19 cellular contexts compared by ENCODE assay signal in genomic region chr6:620950-621349, GRCh38. TPM values are rescaled to one million over a fixed set of nuclear protein-coding genes. Genes with fewer than 3 reads are reported as not detected.
DNase-seq lines count a peak whose midpoint lies in the region; ATAC-seq and TF ChIP-seq lines count a peak whose summit lies in the region.
"Had no signal": no experiment of that assay in that cellular context is flagged by ENCODE, and none has a peak within 500 bp of the region (broad histone marks: within the 10 kb centered on the region; RNA-seq: fewer than 3 reads in every experiment).

No MANE protein-coding gene starts in this region.

- no peak overlapping the region for H3K14ac ChIP-seq in trophoblast cell (ENCODE audit: low read length)

- H2AFZ ChIP-seq in trophoblast cell (ENCODE audit: insufficient read depth, low read length, poor library complexity) = no peak overlapping the region

- H3K36me3 Mint-ChIP-seq in activated CD4-positive, alpha-beta T cell treated with anti-CD3 and anti-CD28 coated beads, Interleukin-2, amount 10 ng/mL, durations not matched to agents 24 days and 14 days (ENCODE audit: low read depth) = peaks cover 28% of the 10 kb centered on the region
- H3K36me3 Mint-ChIP-seq in endodermal cell (ENCODE audit: low read depth) = peaks cover 34% of the 10 kb centered on the region
- peaks cover 19% of the 10 kb centered on the region for H3K36me3 Mint-ChIP-seq in activated T-helper 1 cell treated with anti-CD3 and anti-CD28 coated beads, Interleukin-12 subunit alpha, Interleukin-12 subunit beta, Interleukin-2, Interleukin-4 antibody, amounts not matched to agents 30 ng/mL and 10 ng/mL and 1 ng/mL, durations not matched to agents 14 hours and 24 hours and 36 hours (ENCODE audit: low read depth)

- H3K27ac ChIP-seq in endodermal cell (ENCODE audit: low read depth, low read length) = no peak overlapping the region
- no peak overlapping the region for H3K27ac ChIP-seq in trophoblast cell (ENCODE audit: low read depth, low read length)
- H3K27ac ChIP-seq: 22Rv1, BLaER1, C4-2B had no signal

- H2BK120ac ChIP-seq in trophoblast cell (ENCODE audit: insufficient read depth, low read length, poor library complexity) = no peak overlapping the region

- no peak overlapping the region for H2BK5ac ChIP-seq in trophoblast cell (ENCODE audit: low read depth, low read length, poor library complexity)

- intact Hi-C loops in activated CD4-positive, alpha-beta T cell treated with anti-CD3 and anti-CD28 coated beads, Interleukin-2, amount 10 ng/mL, durations not matched to agents 24 days and 14 days (cut with micrococcal nuclease) = no loop called here
- intact Hi-C loops in activated T-helper 1 cell treated with anti-CD3 and anti-CD28 coated beads, Interleukin-12 subunit alpha, Interleukin-12 subunit beta, Interleukin-2, Interleukin-4 antibody, amounts not matched to agents 30 ng/mL and 10 ng/mL and 1 ng/mL, durations not matched to agents 14 hours and 24 hours and 36 hours (cut with micrococcal nuclease) = no loop called here

- H3K36me3 ChIP-seq in endodermal cell (ENCODE audit: control insufficient read depth, insufficient read depth, low read length) (peaks cover 34% of the 10 kb centered on the region), trophoblast cell (ENCODE audit: control insufficient read depth in 1 of 2, insufficient read depth in 2 of 2, low read length in 2 of 2) (peaks cover 3 to 8% of the 10 kb centered on the region in 2 experiments)

- H4K8ac ChIP-seq in trophoblast cell (ENCODE audit: low read depth, low read length) = no peak overlapping the region

- H3K27ac Mint-ChIP-seq in activated CD4-positive, alpha-beta T cell treated with anti-CD3 and anti-CD28 coated beads, Interleukin-2, amount 10 ng/mL, durations not matched to agents 24 days and 14 days = no peak overlapping the region
- peak overlapping the region; percentile 53 for H3K27ac Mint-ChIP-seq in endodermal cell
- H3K27ac Mint-ChIP-seq in activated T-helper 1 cell treated with anti-CD3 and anti-CD28 coated beads, Interleukin-12 subunit alpha, Interleukin-12 subunit beta, Interleukin-2, Interleukin-4 antibody, amounts not matched to agents 30 ng/mL and 10 ng/mL and 1 ng/mL, durations not matched to agents 14 hours and 24 hours and 36 hours = no peak overlapping the region
- H3K27ac Mint-ChIP-seq: B cell; CD8-positive, alpha-beta T cell; HFFc6 had no signal

- H4K91ac ChIP-seq in trophoblast cell (ENCODE audit: low read depth, low read length) = no peak overlapping the region

- H3K4me3 Mint-ChIP-seq in activated CD4-positive, alpha-beta T cell treated with anti-CD3 and anti-CD28 coated beads, Interleukin-2, amount 10 ng/mL, durations not matched to agents 24 days and 14 days = no peak overlapping the region
- no peak overlapping the region for H3K4me3 Mint-ChIP-seq in endodermal cell
- H3K4me3 Mint-ChIP-seq in activated T-helper 1 cell treated with anti-CD3 and anti-CD28 coated beads, Interleukin-12 subunit alpha, Interleukin-12 subunit beta, Interleukin-2, Interleukin-4 antibody, amounts not matched to agents 30 ng/mL and 10 ng/mL and 1 ng/mL, durations not matched to agents 14 hours and 24 hours and 36 hours = no peak overlapping the region
- H3K4me3 Mint-ChIP-seq: B cell; CD4-positive, CD25-positive, alpha-beta regulatory T cell; CD8-positive, alpha-beta T cell; HFFc6 had no signal

- no peak overlapping the region for H3K4ac ChIP-seq in trophoblast cell (ENCODE audit: low read depth, low read length)

- H2BK12ac ChIP-seq in trophoblast cell (ENCODE audit: low read length) = no peak overlapping the region

- no peak overlapping the region for H3K4me2 ChIP-seq in trophoblast cell (ENCODE audit: low read length)
- H3K4me2 ChIP-seq: BLaER1 had no signal

- H3K9me3 Mint-ChIP-seq in activated CD4-positive, alpha-beta T cell treated with anti-CD3 and anti-CD28 coated beads, Interleukin-2, amount 10 ng/mL, durations not matched to agents 24 days and 14 days = no peaks in the 10 kb centered on the region
- H3K9me3 Mint-ChIP-seq in endodermal cell = peaks cover 6% of the 10 kb centered on the region
- H3K9me3 Mint-ChIP-seq in activated T-helper 1 cell treated with anti-CD3 and anti-CD28 coated beads, Interleukin-12 subunit alpha, Interleukin-12 subunit beta, Interleukin-2, Interleukin-4 antibody, amounts not matched to agents 30 ng/mL and 10 ng/mL and 1 ng/mL, durations not matched to agents 14 hours and 24 hours and 36 hours = no peaks in the 10 kb centered on the region
- H3K9me3 Mint-ChIP-seq: CD4-positive, CD25-positive, alpha-beta regulatory T cell; CD8-positive, alpha-beta T cell; HFFc6 had no signal

- H3K4me1 Mint-ChIP-seq in activated CD4-positive, alpha-beta T cell treated with anti-CD3 and anti-CD28 coated beads, Interleukin-2, amount 10 ng/mL, durations not matched to agents 24 days and 14 days = peaks cover 6% of the 10 kb centered on the region
- H3K4me1 Mint-ChIP-seq in endodermal cell = peaks cover 13% of the 10 kb centered on the region
- no peaks in the 10 kb centered on the region for H3K4me1 Mint-ChIP-seq in activated T-helper 1 cell treated with anti-CD3 and anti-CD28 coated beads, Interleukin-12 subunit alpha, Interleukin-12 subunit beta, Interleukin-2, Interleukin-4 antibody, amounts not matched to agents 30 ng/mL and 10 ng/mL and 1 ng/mL, durations not matched to agents 14 hours and 24 hours and 36 hours (ENCODE audit: low read depth)
- H3K4me1 Mint-ChIP-seq: B cell had no signal

- H3K9me3 ChIP-seq in endodermal cell (ENCODE audit: control insufficient read depth, low read length) (peaks cover 5% of the 10 kb centered on the region), trophoblast cell (ENCODE audit: insufficient read depth, low read depth, low read length) (no peaks in the 10 kb centered on the region)
- H3K9me3 ChIP-seq: BLaER1, Caco-2, HAP-1 had no signal

- H3K4me3 ChIP-seq in endodermal cell (ENCODE audit: low read length) = no peak overlapping the region
- peak overlapping the region; percentile 14 for H3K4me3 ChIP-seq in trophoblast cell (ENCODE audit: low read depth, low read length)
- H3K4me3 ChIP-seq: BLaER1, HAP-1 had no signal

- H3K27me3 ChIP-seq in endodermal cell (ENCODE audit: control insufficient read depth, insufficient read depth, low read length, poor library complexity, severe bottlenecking) (no peaks in the 10 kb centered on the region), trophoblast cell (ENCODE audit: insufficient read depth, low read length) (no peaks in the 10 kb centered on the region)
- H3K27me3 ChIP-seq: BLaER1 had no signal

- no peak overlapping the region for H4K12ac ChIP-seq in trophoblast cell (ENCODE audit: low read depth, low read length)

- no peaks in the 10 kb centered on the region for H3K79me2 ChIP-seq in trophoblast cell (ENCODE audit: control insufficient read depth, insufficient read depth, low read length, poor library complexity)

- ATAC-seq in GM21526 (IDR thresholded peaks at IDR 0.05; ENCODE audit: low FRiP score, unreplicated experiment) = no peak
- ATAC-seq: CD8-positive, alpha-beta T cell had no signal

- no peak overlapping the region for H3K23ac ChIP-seq in trophoblast cell (ENCODE audit: low read length)

- H3K79me1 ChIP-seq in trophoblast cell (ENCODE audit: low read length) = no peaks in the 10 kb centered on the region

- 89 to 94% methylated on average over 4 of the region's 4 CpGs for WGBS in endodermal cell (ENCODE audit: insufficient coverage in 1 of 2, insufficient read length in 1 of 2), 2 experiments
- WGBS in trophoblast cell (ENCODE audit: extremely low coverage, insufficient coverage, insufficient read length) = no CpG with 5 or more reads among the region's 4 CpGs

- no peak overlapping the region for H3K9ac ChIP-seq in endodermal cell (ENCODE audit: extremely low read depth, low read length, poor library complexity, severe bottlenecking)
- H3K9ac ChIP-seq in trophoblast cell (ENCODE audit: low read length) = no peak overlapping the region
- H3K9ac ChIP-seq: BLaER1 had no signal

- no peaks in the 10 kb centered on the region for H3K27me3 Mint-ChIP-seq in activated CD4-positive, alpha-beta T cell treated with anti-CD3 and anti-CD28 coated beads, Interleukin-2, amount 10 ng/mL, durations not matched to agents 24 days and 14 days
- no peaks in the 10 kb centered on the region for H3K27me3 Mint-ChIP-seq in endodermal cell (ENCODE audit: insufficient read depth)
- H3K27me3 Mint-ChIP-seq in activated T-helper 1 cell treated with anti-CD3 and anti-CD28 coated beads, Interleukin-12 subunit alpha, Interleukin-12 subunit beta, Interleukin-2, Interleukin-4 antibody, amounts not matched to agents 30 ng/mL and 10 ng/mL and 1 ng/mL, durations not matched to agents 14 hours and 24 hours and 36 hours (ENCODE audit: insufficient read depth) = no peaks in the 10 kb centered on the region
- H3K27me3 Mint-ChIP-seq: B cell; CD4-positive, CD25-positive, alpha-beta regulatory T cell had no signal

- no peak overlapping the region for H3K18ac ChIP-seq in trophoblast cell (ENCODE audit: low read length)

- peaks cover 2% of the 10 kb centered on the region for H3K4me1 ChIP-seq in endodermal cell (ENCODE audit: control insufficient read depth, insufficient read depth, low read length)
- no peaks in the 10 kb centered on the region for H3K4me1 ChIP-seq in trophoblast cell (ENCODE audit: control insufficient read depth in 1 of 2, insufficient read depth in 2 of 2, low read length in 2 of 2)
- H3K4me1 ChIP-seq: BLaER1, Caco-2, HAP-1 had no signal

- DNase-seq in activated CD4-positive, alpha-beta T cell treated with anti-CD3 and anti-CD28 coated beads, Interleukin-2, amount 10 ng/mL, durations not matched to agents 24 days and 14 days = peak; percentile 48
- no peak for DNase-seq in activated CD4-positive, alpha-beta T cell treated with anti-CD3 and anti-CD28 coated beads, Interleukin-2, amount 50 U/mL, for 48 hours
- DNase-seq in endodermal cell (no peak), trophoblast cell (no peak), OCI-M1 (lab: John Stamatoyannopoulos, UW) (no peak)
- no peak for DNase-seq in activated T-helper 1 cell treated with anti-CD3 and anti-CD28 coated beads, Interleukin-12 subunit alpha, Interleukin-12 subunit beta, Interleukin-2, Interleukin-4 antibody, amounts not matched to agents 30 ng/mL and 10 ng/mL and 1 ng/mL, durations not matched to agents 14 hours and 24 hours and 36 hours (ENCODE audit: low spot score)
- DNase-seq: Caco-2; CD4-positive, CD25-positive, alpha-beta regulatory T cell; CD8-positive, alpha-beta T cell; DMS153; DND-41; GOT3; HFFc6 had no signal

- TF ChIP-seq CTCF in endodermal cell (conservative IDR thresholded peaks at IDR 0.05) = no peak

- no peak overlapping the region for H2AK5ac ChIP-seq in trophoblast cell (ENCODE audit: low read length)

RNA-seq across cellular contexts. Expression of gene HUS1B, which starts 36.0 kb away (rescaled TPM):
- total RNA-seq in activated CD4-positive, alpha-beta T cell treated with anti-CD3 and anti-CD28 coated beads, Interleukin-2, amount 10 ng/mL, durations not matched to agents 24 days and 14 days = 2.1 and 3.3 TPM in 2 replicates
- 1 to 10 TPM; 1.0 to 1.1 TPM for total RNA-seq in endodermal cell
- polyA plus RNA-seq in endodermal cell (2013, experiment 1 of 2) = not detected
- polyA plus RNA-seq in endodermal cell (2013, experiment 2 of 2) = not detected
- polyA plus RNA-seq in trophoblast cell (2013) = 0.44 and 0.49 TPM in 2 replicates
- total RNA-seq in activated T-helper 1 cell treated with anti-CD3 and anti-CD28 coated beads, Interleukin-12 subunit alpha, Interleukin-12 subunit beta, Interleukin-2, Interleukin-4 antibody, amounts not matched to agents 30 ng/mL and 10 ng/mL and 1 ng/mL, durations not matched to agents 14 hours and 24 hours and 36 hours = 2.7 and 2.8 TPM in 2 replicates
